ENCODE assay signal across 11 cellular contexts in genomic region chr15:78050441-78050809, GRCh38. TPM values are rescaled to one million over a fixed set of nuclear protein-coding genes. Genes with fewer than 3 reads are reported as not detected.
DNase-seq lines count a peak whose midpoint lies in the region; ATAC-seq and TF ChIP-seq lines count a peak whose summit lies in the region.
"Had no signal": no experiment of that assay in that cellular context is flagged by ENCODE, and none has a peak within 500 bp of the region (broad histone marks: within the 10 kb centered on the region; RNA-seq: fewer than 3 reads in every experiment).

No MANE protein-coding gene starts in this region.

- no peaks in the 10 kb centered on the region for H3K27me3 Mint-ChIP-seq in CD4-positive, CD25-positive, alpha-beta regulatory T cell
- no peaks in the 10 kb centered on the region for H3K27me3 Mint-ChIP-seq in Caco-2 (ENCODE audit: insufficient read depth, unreplicated experiment)
- H3K27me3 Mint-ChIP-seq: brain had no signal

- H3K4me1 Mint-ChIP-seq in CD4-positive, CD25-positive, alpha-beta regulatory T cell, result peaks cover 56 to 100% (median 84%) of the 10 kb centered on the region in 4 donors
- peaks cover 17% of the 10 kb centered on the region for H3K4me1 Mint-ChIP-seq in Caco-2 (ENCODE audit: low read depth, unreplicated experiment)

- H3K27ac Mint-ChIP-seq in CD4-positive, CD25-positive, alpha-beta regulatory T cell, result peak overlapping the region; percentile 72 to 95 (median 92)
- H3K27ac Mint-ChIP-seq in Caco-2 (ENCODE audit: unreplicated experiment), result no peak overlapping the region

- H3K4me3 ChIP-seq in CD4-positive, CD25-positive, alpha-beta regulatory T cell (ENCODE audit: low read depth, low read length), result peak overlapping the region; percentile 66
- H3K4me3 ChIP-seq in Caco-2 (ENCODE audit: low read depth, low read length), result no peak overlapping the region
- H3K4me3 ChIP-seq: SJSA1 had no signal

- peak overlapping the region; percentile 66 to 88 (median 72) for H3K4me3 Mint-ChIP-seq in CD4-positive, CD25-positive, alpha-beta regulatory T cell
- H3K4me3 Mint-ChIP-seq in Caco-2 (ENCODE audit: unreplicated experiment), result no peak overlapping the region

- TF ChIP-seq CTCF in Caco-2 (IDR thresholded peaks at IDR 0.05; ENCODE audit: insufficient read depth in 1 of 2, low read depth in 1 of 2, low read length in 1 of 2, severe bottlenecking in 1 of 2, unreplicated experiment in 1 of 2), result no peak

- peak in 1 of 3 donors; percentile 58 for DNase-seq in CD4-positive, CD25-positive, alpha-beta regulatory T cell
- peak; percentile 30 for DNase-seq in HT-29 (ENCODE audit: low spot score)
- no peak for DNase-seq in epithelial cell of prostate (ENCODE audit: low read depth, low spot score)
- no peak for DNase-seq in Caco-2
- no peak for DNase-seq in NOMO-1 treated with dmso at 0.1 percent for 144 hours (lab: John Stamatoyannopoulos, UW; ENCODE audit: unreplicated experiment)
- no peak for DNase-seq in activated CD4-positive, alpha-beta T cell treated with anti-CD3 and anti-CD28 coated beads for 1 hour
- DNase-seq in putamen (ENCODE audit: low spot score), result no peak

- CTCF ChIA-PET in Caco-2 (lab: Charles Lee), result no interaction called here

- peaks cover 20% of the 10 kb centered on the region for H3K36me3 Mint-ChIP-seq in CD4-positive, CD25-positive, alpha-beta regulatory T cell
- no peaks in the 10 kb centered on the region for H3K36me3 Mint-ChIP-seq in Caco-2 (ENCODE audit: insufficient read depth, unreplicated experiment)

- H3K27ac ChIP-seq in CD4-positive, CD25-positive, alpha-beta regulatory T cell (ENCODE audit: insufficient read depth, low read length, poor library complexity, severe bottlenecking), result peak overlapping the region; percentile 84
- peak overlapping the region; percentile 16 for H3K27ac ChIP-seq in epithelial cell of prostate
- H3K27ac ChIP-seq: SJSA1 had no signal

- BruUV-seq in Caco-2 (replicated peaks; lab: Mats Ljungman, UMichigan), result no TSS peak

- H3K4me1 ChIP-seq in CD4-positive, CD25-positive, alpha-beta regulatory T cell (ENCODE audit: control insufficient read depth, insufficient read depth, low read length, poor library complexity, severe bottlenecking), result peaks cover 98% of the 10 kb centered on the region
- H3K4me1 ChIP-seq in Caco-2, result peaks cover 34% of the 10 kb centered on the region

- intact Hi-C loops in Caco-2 (cut with micrococcal nuclease; ENCODE audit: unreplicated experiment), result no loop called here

- no peaks in the 10 kb centered on the region for H3K27me3 ChIP-seq in CD4-positive, CD25-positive, alpha-beta regulatory T cell (ENCODE audit: control insufficient read depth, insufficient read depth, low read length)
- H3K27me3 ChIP-seq in Caco-2 (replicated peaks; ENCODE audit: control insufficient read depth, insufficient read depth, low read length), result no peaks in the 10 kb centered on the region
- H3K27me3 ChIP-seq: SJSA1 had no signal

- H3K36me3 ChIP-seq in CD4-positive, CD25-positive, alpha-beta regulatory T cell (ENCODE audit: control insufficient read depth, insufficient read depth, low read length), result peaks cover 17% of the 10 kb centered on the region
- H3K36me3 ChIP-seq in Caco-2 (ENCODE audit: control insufficient read depth, insufficient read depth, low read length), result no peaks in the 10 kb centered on the region

- POLR2A ChIA-PET in Caco-2 (lab: Charles Lee), result interaction anchor here (0.5 kb wide), 1 partner anchor 98 kb away, joined by 14 read pairs; no protein-coding TSS in a partner anchor

- no peaks in the 10 kb centered on the region for H3K9me3 ChIP-seq in CD4-positive, CD25-positive, alpha-beta regulatory T cell (ENCODE audit: control insufficient read depth in 2 of 2, low read length in 2 of 2)
- H3K9me3 ChIP-seq in Caco-2, result no peaks in the 10 kb centered on the region
- H3K9me3 ChIP-seq: SJSA1 had no signal

- H3K9me3 Mint-ChIP-seq in CD4-positive, CD25-positive, alpha-beta regulatory T cell, result no peaks in the 10 kb centered on the region
- no peaks in the 10 kb centered on the region for H3K9me3 Mint-ChIP-seq in Caco-2 (ENCODE audit: unreplicated experiment)
- H3K9me3 Mint-ChIP-seq: brain had no signal

- ATAC-seq in CD4-positive, CD25-positive, alpha-beta regulatory T cell (ENCODE audit: low read depth in 2 of 2), result peak; percentile 6 to 13
- ATAC-seq in GM19467 (IDR thresholded peaks at IDR 0.05; ENCODE audit: unreplicated experiment), result peak; percentile 9

RNA-seq across cellular contexts. Expression of gene TBC1D2B, which starts 27.1 kb away (rescaled TPM):
- total RNA-seq in CD4-positive, CD25-positive, alpha-beta regulatory T cell, result 117 TPM
- polyA plus RNA-seq in CD4-positive, CD25-positive, alpha-beta regulatory T cell, result 10 to 100 TPM; 12.2 to 17.9 (median 15.4) TPM
- 20.4 and 25.1 TPM in 2 replicates for total RNA-seq in HT-29 (2014; rRNA removed; shearing (Covaris generic))
- 18.3 and 19.1 TPM in 2 replicates for total RNA-seq in Caco-2 (2022)

RNA-seq across cellular contexts. Expression of gene SH2D7, which starts 41.9 kb away (rescaled TPM):
- not detected for total RNA-seq in CD4-positive, CD25-positive, alpha-beta regulatory T cell
- under 1 TPM in 1 of 4 donors, not detected in 3; 0.09 TPM for polyA plus RNA-seq in CD4-positive, CD25-positive, alpha-beta regulatory T cell
- total RNA-seq in HT-29 (2014; rRNA removed; shearing (Covaris generic)), result 0.05 TPM in 1 of 2 replicates, not detected in the other
- not detected in 2 replicates for total RNA-seq in Caco-2 (2022)
- total RNA-seq: Daoy, SJSA1 had no signal
